ENCODE assay signal across 13 cellular contexts in genomic region chr21:37264808-37265207, GRCh38. TPM values are rescaled to one million over a fixed set of nuclear protein-coding genes. Genes with fewer than 3 reads are reported as not detected.
DNase-seq lines count a peak whose midpoint lies in the region; ATAC-seq, FAIRE-seq and TF ChIP-seq lines count a peak whose summit lies in the region.
"Had no signal": no experiment of that assay in that cellular context is flagged by ENCODE, and none has a peak within 500 bp of the region (broad histone marks: within the 10 kb centered on the region; RNA-seq: fewer than 3 reads in every experiment).

No MANE protein-coding gene starts in this region.

- peak overlapping the region; percentile 53 for H3K27ac Mint-ChIP-seq in activated CD8-positive, alpha-beta T cell treated with anti-CD3 and anti-CD28 coated beads, Interleukin-2, amount 10 ng/mL, durations not matched to agents 7 days and 5 days

- no peak for TF ChIP-seq CTCF in keratinocyte (optimal IDR thresholded peaks at IDR 0.05 in 1 of 3, IDR thresholded peaks at IDR 0.05 in 1 of 3, conservative IDR thresholded peaks at IDR 0.05 in 1 of 3; ENCODE audit: extremely low read depth in 1 of 3, insufficient read depth in 2 of 3, low read length in 3 of 3)

- H3K4me2 ChIP-seq in keratinocyte (ENCODE audit: control insufficient read depth, extremely low read depth, insufficient read depth, low read depth, low read length): peak overlapping the region; percentile 3

- no peaks in the 10 kb centered on the region for H3K9me3 ChIP-seq in keratinocyte (ENCODE audit: control insufficient read depth, low read depth, low read length)
- H3K9me3 ChIP-seq in aorta (ENCODE audit: control insufficient read depth, low read length): no peaks in the 10 kb centered on the region
- H3K9me3 ChIP-seq: BLaER1 treated with 17β-estradiol and CSF1 and Interleukin-3, amounts not matched to agents 10 nM and 100 nM had no signal

- no peak overlapping the region for H2AFZ ChIP-seq in keratinocyte (ENCODE audit: control insufficient read depth, low read length)

- dilution Hi-C loops in keratinocyte (cut with MboI; ENCODE audit: extremely low pct_ligation_motif_present, low sequenced_read_pairs): no loop called here

- TF ChIP-seq POLR2A in GM12891 (IDR thresholded peaks at IDR 0.05; ENCODE audit: low read depth, low read length): no peak

- WGBS in aorta, 2 donors: 89 to 91% methylated on average over 4 of the region's 4 CpGs

- no peaks in the 10 kb centered on the region for H3K9me1 ChIP-seq in keratinocyte (ENCODE audit: control insufficient read depth, extremely low read depth, insufficient read depth, low read length)

- CTCF ChIA-PET in activated CD8-positive, alpha-beta T cell treated with anti-CD3 and anti-CD28 coated beads, Interleukin-2, amount 10 ng/mL, durations not matched to agents 7 days and 5 days (lab: Charles Lee): interaction anchor here (1.2 to 1.9 kb wide), 6 partner anchors 9 to 106 kb away, joined by 3 to 5 read pairs (median 4); no protein-coding TSS in a partner anchor

- H3K27ac ChIP-seq in keratinocyte (ENCODE audit: control insufficient read depth, insufficient read depth, low read length) (peak overlapping the region; percentile 41), aorta (ENCODE audit: low read depth in 1 of 2, low read length in 2 of 2) (no peak overlapping the region)
- H3K27ac ChIP-seq: BLaER1 treated with 17β-estradiol and CSF1 and Interleukin-3, amounts not matched to agents 10 nM and 100 nM had no signal

- H3K9ac ChIP-seq in keratinocyte (ENCODE audit: control insufficient read depth, extremely low read depth, insufficient read depth, low read length): no peak overlapping the region

- no peaks in the 10 kb centered on the region for H3K27me3 Mint-ChIP-seq in activated CD8-positive, alpha-beta T cell treated with anti-CD3 and anti-CD28 coated beads, Interleukin-2, amount 10 ng/mL, durations not matched to agents 7 days and 5 days (ENCODE audit: low read depth)

- H3K4me1 ChIP-seq in keratinocyte (ENCODE audit: control insufficient read depth, extremely low read depth, insufficient read depth, low read length) (peaks cover 19% of the 10 kb centered on the region), aorta (ENCODE audit: control insufficient read depth in 1 of 2, insufficient read depth in 2 of 2, low read length in 2 of 2) (peaks cover 0 to 4% of the 10 kb centered on the region in 2 donors)

- no peak for FAIRE-seq in GM12891 (lab: Jason Lieb, UNC)
- peak; percentile 39 for FAIRE-seq in keratinocyte (lab: Jason Lieb, UNC)

- H4K20me1 ChIP-seq in keratinocyte (ENCODE audit: control insufficient read depth, extremely low read depth, insufficient read depth, low read length): no peaks in the 10 kb centered on the region

- POLR2A ChIA-PET in activated CD8-positive, alpha-beta T cell treated with anti-CD3 and anti-CD28 coated beads, Interleukin-2, amount 10 ng/mL, durations not matched to agents 7 days and 5 days (lab: Charles Lee): interaction anchor here (0.9 to 4.1 kb wide), 5 partner anchors 20 to 105 kb away, joined by 3 to 39 read pairs (median 3); partner anchors contain the start of gene DYRK1A

- no peaks in the 10 kb centered on the region for H3K27me3 ChIP-seq in keratinocyte (ENCODE audit: control insufficient read depth, extremely low read depth, insufficient read depth, low read length)
- H3K27me3 ChIP-seq in aorta (ENCODE audit: control insufficient read depth in 1 of 2, insufficient read depth in 2 of 2, low read length in 1 of 2): no peaks in the 10 kb centered on the region
- H3K27me3 ChIP-seq: BLaER1 treated with 17β-estradiol and CSF1 and Interleukin-3, amounts not matched to agents 10 nM and 100 nM had no signal

- peaks cover 55% of the 10 kb centered on the region for H3K36me3 Mint-ChIP-seq in activated CD8-positive, alpha-beta T cell treated with anti-CD3 and anti-CD28 coated beads, Interleukin-2, amount 10 ng/mL, durations not matched to agents 7 days and 5 days (ENCODE audit: low read depth)

- intact Hi-C loops in aorta (cut with DNase I): loop anchor here (10.0 kb wide), 2 partner anchors 70 to 300 kb away; no protein-coding TSS in a partner anchor

- peaks cover 57% of the 10 kb centered on the region for H3K4me1 Mint-ChIP-seq in activated CD8-positive, alpha-beta T cell treated with anti-CD3 and anti-CD28 coated beads, Interleukin-2, amount 10 ng/mL, durations not matched to agents 7 days and 5 days (ENCODE audit: low read depth)

- H3K4me3 ChIP-seq in keratinocyte (ENCODE audit: control insufficient read depth in 2 of 3, extremely low read depth in 1 of 3, insufficient read depth in 2 of 3, low read depth in 1 of 3, low read length in 3 of 3) (no peak overlapping the region), aorta (ENCODE audit: low read length in 2 of 2) (no peak overlapping the region)

- DNase-seq in CD1c-positive myeloid dendritic cell (ENCODE audit: extremely low spot score) (peak; percentile 32), GM12891 (ENCODE audit: insufficient read length, low spot score) (no peak), keratinocyte (ENCODE audit: low read depth, low spot score) (no peak), GDM1 (lab: John Stamatoyannopoulos, UW) (no peak), cerebellar nuclear complex (lab: John Stamatoyannopoulos, UW) (no peak), medulla oblongata (ENCODE audit: extremely low spot score) (no peak), aorta (no peak)
- DNase-seq in activated CD8-positive, alpha-beta T cell treated with anti-CD3 and anti-CD28 coated beads, Interleukin-2, amount 10 ng/mL, durations not matched to agents 7 days and 5 days: no peak
- DNase-seq: activated gamma-delta T cell treated with Interleukin-2 at 50 U/mL for 16 hours, NCI-H69, SHP77 had no signal

- no peaks in the 10 kb centered on the region for H3K9me3 Mint-ChIP-seq in activated CD8-positive, alpha-beta T cell treated with anti-CD3 and anti-CD28 coated beads, Interleukin-2, amount 10 ng/mL, durations not matched to agents 7 days and 5 days (ENCODE audit: insufficient read depth)

- H3K4me3 Mint-ChIP-seq in activated CD8-positive, alpha-beta T cell treated with anti-CD3 and anti-CD28 coated beads, Interleukin-2, amount 10 ng/mL, durations not matched to agents 7 days and 5 days: peak overlapping the region; percentile 39

- ATAC-seq in activated CD8-positive, alpha-beta T cell treated with anti-CD3 and anti-CD28 coated beads, Interleukin-2, amount 10 ng/mL, durations not matched to agents 7 days and 5 days: no peak
- no peak for ATAC-seq in aorta (ENCODE audit: low FRiP score)
- ATAC-seq: sciatic nerve had no signal

- H3K36me3 ChIP-seq in keratinocyte (ENCODE audit: control insufficient read depth in 2 of 2, extremely low read depth in 1 of 2, insufficient read depth in 2 of 2, low read length in 2 of 2) (peaks cover under 1 to 2% of the 10 kb centered on the region in 2 experiments), aorta (ENCODE audit: control insufficient read depth in 1 of 2, insufficient read depth in 2 of 2, low read length in 1 of 2) (no peaks in the 10 kb centered on the region)

- peaks cover 67% of the 10 kb centered on the region for H3K79me2 ChIP-seq in keratinocyte (ENCODE audit: control insufficient read depth, insufficient read depth, low read length)

TF ChIP-seq in GM12891, 5 proteins besides CTCF, POLR2A, EP300 and RAD21:
- peak; percentile 29; the same call in 1 of the 2 replicates for TF ChIP-seq SPI1 (IDR thresholded peaks at IDR 0.05; ENCODE audit: low read depth, low read length)
- TF ChIP-seq PAX5 (IDR thresholded peaks at IDR 0.05; ENCODE audit: insufficient read depth, low read length, severe bottlenecking): no peak

RNA-seq across cellular contexts. Expression of gene VPS26C, which starts 2.3 kb away (rescaled TPM):
- polyA plus RNA-seq in GM12891 (2012; ENCODE audit: low read depth, missing spikeins): 29.8 TPM
- total RNA-seq in activated CD8-positive, alpha-beta T cell treated with anti-CD3 and anti-CD28 coated beads, Interleukin-2, amount 10 ng/mL, durations not matched to agents 7 days and 5 days: 10 to 100 TPM; 96.2 to 98.7 TPM
- polyA plus RNA-seq in keratinocyte: 38.6 to 46.1 TPM (median 41.3 TPM) in 3 replicates
- polyA plus RNA-seq in keratinocyte (2011; ENCODE audit: low read depth): 19.0 TPM
- polyA plus RNA-seq in keratinocyte (2011; cell fraction: cytosol; rRNA removed): 32.5 and 49.2 TPM in 2 replicates
- 44.7 and 48.0 TPM in 2 replicates for polyA plus RNA-seq in keratinocyte (2011; cell fraction: nucleus; rRNA removed)
- polyA plus RNA-seq in keratinocyte (2012; ENCODE audit: low replicate concordance): 31.9 and 34.7 TPM in 2 replicates
- 22.3 to 39.7 TPM (median 35.9 TPM) in 3 replicates for polyA minus RNA-seq in keratinocyte
- 48.7 TPM for polyA minus RNA-seq in keratinocyte (2011; cell fraction: cytosol; rRNA and poly(A)+ RNA removed)
- polyA minus RNA-seq in keratinocyte (2011; cell fraction: nucleus; rRNA and poly(A)+ RNA removed): 21.3 and 35.1 TPM in 2 replicates
- total RNA-seq in aorta: 10 to 100 TPM; 46.5 to 61.6 TPM
- 10 to 100 TPM; 32.4 to 37.9 TPM for polyA plus RNA-seq in aorta
